ENCODE assay signal across 8 cellular contexts in the genomic region with DNA sequence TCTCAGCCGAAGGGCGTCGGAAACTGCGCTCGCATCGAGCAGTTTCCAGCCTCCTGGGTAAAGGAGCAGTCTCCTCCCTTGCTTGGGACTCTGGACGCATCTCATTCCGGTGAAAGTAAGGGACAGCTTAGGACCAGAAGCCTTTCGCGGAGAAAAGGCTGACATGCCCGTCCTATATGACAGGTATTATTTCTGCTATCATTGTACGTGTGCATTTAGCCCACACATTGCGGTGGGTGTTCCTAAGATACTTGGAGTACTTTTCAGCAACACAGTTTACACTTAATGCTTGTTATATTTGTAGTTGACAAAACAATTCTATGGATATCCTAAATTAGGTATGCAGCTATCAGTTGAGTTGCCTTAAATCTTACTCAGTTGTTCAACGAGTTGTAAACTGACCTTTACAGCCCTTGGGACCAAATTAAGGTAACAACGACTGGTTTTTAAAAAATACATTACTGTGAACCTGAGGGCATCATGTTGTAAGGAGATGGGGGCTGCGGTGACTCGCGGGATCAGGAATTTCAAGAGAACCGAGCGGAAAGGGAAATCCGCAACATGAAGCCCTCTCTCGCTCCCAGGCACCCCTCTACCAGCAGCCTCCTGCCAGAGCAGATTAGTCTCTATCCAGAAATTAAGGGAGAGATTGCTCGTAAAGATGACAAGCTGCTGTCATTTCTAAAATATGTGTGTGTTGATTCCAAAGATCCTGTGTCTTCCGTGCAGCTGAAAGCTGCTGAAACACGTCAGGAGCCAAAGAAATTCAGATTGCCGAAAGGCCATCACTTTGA. TPM values are rescaled to one million over a fixed set of nuclear protein-coding genes. Genes with fewer than 3 reads are reported as not detected.
DNase-seq lines count a peak whose midpoint lies in the region; FAIRE-seq and TF ChIP-seq lines count a peak whose summit lies in the region.

No MANE protein-coding gene starts in this region.

- no peaks in the 10 kb centered on the region for H3K9me1 ChIP-seq in keratinocyte (ENCODE audit: control insufficient read depth, extremely low read depth, insufficient read depth, low read length)

- POLR2A ChIA-PET in activated CD4-positive, alpha-beta T cell treated with anti-CD3 and anti-CD28 coated beads, Interleukin-2, amount 10 ng/mL, durations not matched to agents 7 days and 5 days (lab: Charles Lee): interaction anchor here (0.8 to 1.6 kb wide), 2 partner anchors 14 to 278 kb away, joined by 3 to 10 read pairs; a partner anchor contains a TSS

- dilution Hi-C loops in keratinocyte (cut with MboI; ENCODE audit: extremely low pct_ligation_motif_present, low sequenced_read_pairs): no loop called here

- H3K4me1 ChIP-seq in ascending aorta (peaks cover 0 to 6% of the 10 kb centered on the region in 2 donors), keratinocyte (ENCODE audit: control insufficient read depth, extremely low read depth, insufficient read depth, low read length) (peaks cover 11% of the 10 kb centered on the region)

- H3K4me2 ChIP-seq in keratinocyte (ENCODE audit: control insufficient read depth, extremely low read depth, insufficient read depth, low read depth, low read length): peak overlapping the region; percentile 83

- H3K36me3 Mint-ChIP-seq in activated CD4-positive, alpha-beta T cell treated with anti-CD3 and anti-CD28 coated beads, Interleukin-2, amount 10 ng/mL, durations not matched to agents 7 days and 5 days (ENCODE audit: low read depth): peaks cover 9% of the 10 kb centered on the region
- peaks cover 4% of the 10 kb centered on the region for H3K36me3 Mint-ChIP-seq in IgD-negative memory B cell
- H3K36me3 Mint-ChIP-seq in stimulated activated naive CD8-positive, alpha-beta T cell treated with anti-CD3 and anti-CD28 coated beads, Interleukin-15, Interleukin-2, amounts not matched to agents 100 ng/mL and 50 ng/mL, for 24 hours (ENCODE audit: low read depth): peaks cover 12% of the 10 kb centered on the region

- no peaks in the 10 kb centered on the region for H3K9me3 Mint-ChIP-seq in activated CD4-positive, alpha-beta T cell treated with anti-CD3 and anti-CD28 coated beads, Interleukin-2, amount 10 ng/mL, durations not matched to agents 7 days and 5 days
- H3K9me3 Mint-ChIP-seq in IgD-negative memory B cell: no peaks in the 10 kb centered on the region
- no peaks in the 10 kb centered on the region for H3K9me3 Mint-ChIP-seq in stimulated activated naive CD8-positive, alpha-beta T cell treated with anti-CD3 and anti-CD28 coated beads, Interleukin-15, Interleukin-2, amounts not matched to agents 100 ng/mL and 50 ng/mL, for 24 hours

- intact Hi-C loops in ascending aorta (cut with DNase I): loop anchor here (2.0 kb wide), 1 partner anchor 1197 kb away; no protein-coding TSS in a partner anchor

- peak overlapping the region; percentile 100 for H2AFZ ChIP-seq in keratinocyte (ENCODE audit: control insufficient read depth, low read length)

- H3K27me3 ChIP-seq in ascending aorta: no peaks in the 10 kb centered on the region
- no peaks in the 10 kb centered on the region for H3K27me3 ChIP-seq in keratinocyte (ENCODE audit: control insufficient read depth, extremely low read depth, insufficient read depth, low read length)

- H3K79me2 ChIP-seq in keratinocyte (ENCODE audit: control insufficient read depth, insufficient read depth, low read length): peaks cover 60% of the 10 kb centered on the region

- CTCF ChIA-PET in activated CD4-positive, alpha-beta T cell treated with anti-CD3 and anti-CD28 coated beads, Interleukin-2, amount 10 ng/mL, durations not matched to agents 7 days and 5 days (lab: Charles Lee): interaction anchor here (1.0 to 2.0 kb wide), 9 partner anchors 8 to 345 kb away, joined by 3 to 7 read pairs (median 4); a partner anchor contains a TSS

- DNase-seq in activated CD4-positive, alpha-beta T cell treated with anti-CD3 and anti-CD28 coated beads, Interleukin-2, amount 10 ng/mL, durations not matched to agents 7 days and 5 days: no peak
- no peak for DNase-seq in activated CD4-positive, alpha-beta T cell treated with anti-CD3 and anti-CD28 coated beads, Interleukin-2, amount 50 U/mL, for 1 hour
- DNase-seq in ascending aorta (ENCODE audit: low spot score in 2 of 2) (no peak), keratinocyte (ENCODE audit: low read depth, low spot score) (no peak), DMS79 treated with DMSO at 0.1 percent for 48 hours (lab: John Stamatoyannopoulos, UW) (no peak), NCI-H1105 (lab: John Stamatoyannopoulos, UW) (no peak)

- H3K4me3 ChIP-seq in ascending aorta (peak overlapping the region; percentile 66 to 87), keratinocyte (ENCODE audit: control insufficient read depth in 2 of 3, extremely low read depth in 1 of 3, insufficient read depth in 2 of 3, low read depth in 1 of 3, low read length in 3 of 3) (peak overlapping the region; percentile 86 to 96 (median 93))

- peak overlapping the region; percentile 69 to 72 for H3K27ac ChIP-seq in ascending aorta
- H3K27ac ChIP-seq in keratinocyte (ENCODE audit: control insufficient read depth, insufficient read depth, low read length): peak overlapping the region; percentile 98

- TF ChIP-seq CTCF in ascending aorta (IDR thresholded peaks at IDR 0.05) (no peak), keratinocyte (optimal IDR thresholded peaks at IDR 0.05 in 1 of 3, IDR thresholded peaks at IDR 0.05 in 1 of 3, conservative IDR thresholded peaks at IDR 0.05 in 1 of 3; ENCODE audit: extremely low read depth in 1 of 3, insufficient read depth in 2 of 3, low read length in 3 of 3) (no peak)

- H3K9ac ChIP-seq in keratinocyte (ENCODE audit: control insufficient read depth, extremely low read depth, insufficient read depth, low read length): peak overlapping the region; percentile 96

- H3K4me3 Mint-ChIP-seq in activated CD4-positive, alpha-beta T cell treated with anti-CD3 and anti-CD28 coated beads, Interleukin-2, amount 10 ng/mL, durations not matched to agents 7 days and 5 days: peak overlapping the region; percentile 100
- peak overlapping the region; percentile 92 to 100 (median 99) for H3K4me3 Mint-ChIP-seq in IgD-negative memory B cell
- peak overlapping the region; percentile 100 for H3K4me3 Mint-ChIP-seq in stimulated activated naive CD8-positive, alpha-beta T cell treated with anti-CD3 and anti-CD28 coated beads, Interleukin-15, Interleukin-2, amounts not matched to agents 100 ng/mL and 50 ng/mL, for 24 hours

- H4K20me1 ChIP-seq in keratinocyte (ENCODE audit: control insufficient read depth, extremely low read depth, insufficient read depth, low read length): peaks cover 8% of the 10 kb centered on the region

- H3K27ac Mint-ChIP-seq in activated CD4-positive, alpha-beta T cell treated with anti-CD3 and anti-CD28 coated beads, Interleukin-2, amount 10 ng/mL, durations not matched to agents 7 days and 5 days: peak overlapping the region; percentile 99
- H3K27ac Mint-ChIP-seq in IgD-negative memory B cell: peak overlapping the region; percentile 71 to 99 (median 92)
- H3K27ac Mint-ChIP-seq in stimulated activated naive CD8-positive, alpha-beta T cell treated with anti-CD3 and anti-CD28 coated beads, Interleukin-15, Interleukin-2, amounts not matched to agents 100 ng/mL and 50 ng/mL, for 24 hours: peak overlapping the region; percentile 100

- no peaks in the 10 kb centered on the region for H3K27me3 Mint-ChIP-seq in activated CD4-positive, alpha-beta T cell treated with anti-CD3 and anti-CD28 coated beads, Interleukin-2, amount 10 ng/mL, durations not matched to agents 7 days and 5 days
- H3K27me3 Mint-ChIP-seq in IgD-negative memory B cell: no peaks in the 10 kb centered on the region
- H3K27me3 Mint-ChIP-seq in stimulated activated naive CD8-positive, alpha-beta T cell treated with anti-CD3 and anti-CD28 coated beads, Interleukin-15, Interleukin-2, amounts not matched to agents 100 ng/mL and 50 ng/mL, for 24 hours: no peaks in the 10 kb centered on the region

- peaks cover 41% of the 10 kb centered on the region for H3K4me1 Mint-ChIP-seq in activated CD4-positive, alpha-beta T cell treated with anti-CD3 and anti-CD28 coated beads, Interleukin-2, amount 10 ng/mL, durations not matched to agents 7 days and 5 days
- peaks cover 21 to 30% (median 28%) of the 10 kb centered on the region in 3 donors for H3K4me1 Mint-ChIP-seq in IgD-negative memory B cell
- H3K4me1 Mint-ChIP-seq in stimulated activated naive CD8-positive, alpha-beta T cell treated with anti-CD3 and anti-CD28 coated beads, Interleukin-15, Interleukin-2, amounts not matched to agents 100 ng/mL and 50 ng/mL, for 24 hours (ENCODE audit: low read depth): peaks cover 50% of the 10 kb centered on the region

- no peaks in the 10 kb centered on the region for H3K36me3 ChIP-seq in ascending aorta
- no peaks in the 10 kb centered on the region for H3K36me3 ChIP-seq in keratinocyte (ENCODE audit: control insufficient read depth in 2 of 2, extremely low read depth in 1 of 2, insufficient read depth in 2 of 2, low read length in 2 of 2)

- no peak for FAIRE-seq in keratinocyte (lab: Jason Lieb, UNC)

- H3K9me3 ChIP-seq in ascending aorta: no peaks in the 10 kb centered on the region
- H3K9me3 ChIP-seq in keratinocyte (ENCODE audit: control insufficient read depth, low read depth, low read length): no peaks in the 10 kb centered on the region

RNA-seq across cellular contexts. Expression of a gene that starts 0.6 kb away (rescaled TPM):
- total RNA-seq in activated CD4-positive, alpha-beta T cell treated with anti-CD3 and anti-CD28 coated beads, Interleukin-2, amount 10 ng/mL, durations not matched to agents 7 days and 5 days: 10 to 100 TPM; 54.8 to 61.7 TPM
- polyA plus RNA-seq in IgD-negative memory B cell (27.3 TPM), keratinocyte (51.3 to 114 TPM (median 52.7 TPM) in 3 replicates)
- total RNA-seq in ascending aorta: 56.0 TPM
- 150 TPM for polyA plus RNA-seq in keratinocyte (2011; ENCODE audit: low read depth)
- 49.1 and 109 TPM in 2 replicates for polyA plus RNA-seq in keratinocyte (2011; cell fraction: cytosol; rRNA removed)
- polyA plus RNA-seq in keratinocyte (2011; cell fraction: nucleus; rRNA removed): 29.2 and 39.9 TPM in 2 replicates
- polyA plus RNA-seq in keratinocyte (2012; ENCODE audit: low replicate concordance): 68.1 and 69.4 TPM in 2 replicates
- 10.5 to 62.8 TPM (median 23.2 TPM) in 3 replicates for polyA minus RNA-seq in keratinocyte
- polyA minus RNA-seq in keratinocyte (2011; cell fraction: cytosol; rRNA and poly(A)+ RNA removed): 25.9 TPM
- 13.9 and 32.0 TPM in 2 replicates for polyA minus RNA-seq in keratinocyte (2011; cell fraction: nucleus; rRNA and poly(A)+ RNA removed)

RNA-seq across cellular contexts. Expression of a gene that starts 14.0 kb away (rescaled TPM):
- total RNA-seq in activated CD4-positive, alpha-beta T cell treated with anti-CD3 and anti-CD28 coated beads, Interleukin-2, amount 10 ng/mL, durations not matched to agents 7 days and 5 days: 10 to 100 TPM; 20.2 to 23.4 TPM
- polyA plus RNA-seq in IgD-negative memory B cell: 16.2 TPM
- 10.0 TPM for total RNA-seq in ascending aorta
- 20.7 to 29.7 TPM (median 29.7 TPM) in 3 replicates for polyA plus RNA-seq in keratinocyte
- polyA plus RNA-seq in keratinocyte (2011; ENCODE audit: low read depth): 14.3 TPM
- polyA plus RNA-seq in keratinocyte (2011; cell fraction: cytosol; rRNA removed): 14.9 and 19.7 TPM in 2 replicates
- polyA plus RNA-seq in keratinocyte (2011; cell fraction: nucleus; rRNA removed): 21.6 and 24.9 TPM in 2 replicates
- polyA plus RNA-seq in keratinocyte (2012; ENCODE audit: low replicate concordance): 19.6 and 22.5 TPM in 2 replicates
- 16.0 to 35.2 TPM (median 29.2 TPM) in 3 replicates for polyA minus RNA-seq in keratinocyte
- polyA minus RNA-seq in keratinocyte (2011; cell fraction: cytosol; rRNA and poly(A)+ RNA removed): 10.7 TPM
- 19.0 and 26.9 TPM in 2 replicates for polyA minus RNA-seq in keratinocyte (2011; cell fraction: nucleus; rRNA and poly(A)+ RNA removed)
